In the genomic region with DNA sequence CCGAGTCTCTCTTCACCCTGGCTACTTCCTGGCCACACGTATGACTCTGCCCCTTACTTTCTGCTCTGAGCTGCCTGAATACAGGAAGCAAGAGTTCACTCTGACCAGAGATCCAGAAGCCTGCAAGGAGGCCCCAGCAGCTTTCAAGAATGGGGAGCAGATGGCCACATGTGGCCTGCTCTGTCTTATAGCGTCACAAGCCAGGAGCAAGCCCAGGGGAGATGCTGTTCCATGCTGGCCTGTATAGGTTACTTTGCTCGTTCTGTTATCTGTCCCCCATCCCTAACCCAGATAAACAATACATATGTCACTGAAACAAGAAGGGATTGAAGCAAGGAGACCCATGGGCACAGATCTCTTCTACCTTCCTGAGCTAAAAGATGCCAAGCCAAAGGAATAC, we compare ENCODE assay signal across 1 cellular context.
TF ChIP-seq lines count a peak whose summit lies in the region.

No MANE protein-coding gene starts in this region.

TF ChIP-seq in endothelial cell of umbilical vein, 7 proteins besides CTCF, POLR2A, EP300 and RAD21:
- no peak for TF ChIP-seq EZH2 (IDR thresholded peaks at IDR 0.05; ENCODE audit: borderline replicate concordance, low read depth, low read length, severe bottlenecking)
- no peak for TF ChIP-seq MYC (IDR thresholded peaks at IDR 0.05; ENCODE audit: low read depth, low read length)
- TF ChIP-seq JUN (IDR thresholded peaks at IDR 0.05; ENCODE audit: borderline replicate concordance, insufficient read depth, insufficient read length, low read depth) = no peak
- TF ChIP-seq, protein P1, sequence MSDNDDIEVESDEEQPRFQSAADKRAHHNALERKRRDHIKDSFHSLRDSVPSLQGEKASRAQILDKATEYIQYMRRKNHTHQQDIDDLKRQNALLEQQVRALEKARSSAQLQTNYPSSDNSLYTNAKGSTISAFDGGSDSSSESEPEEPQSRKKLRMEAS (IDR thresholded peaks at IDR 0.05; ENCODE audit: insufficient read depth, insufficient read length) = no peak
- TF ChIP-seq GATA2 (IDR thresholded peaks at IDR 0.05; ENCODE audit: insufficient read depth, insufficient read length, low read depth, low read length) = no peak
- no peak for TF ChIP-seq POLR2AphosphoS5 (IDR thresholded peaks at IDR 0.05; ENCODE audit: insufficient read depth, low read depth, low read length)
- TF ChIP-seq FOS (IDR thresholded peaks at IDR 0.05; ENCODE audit: borderline replicate concordance, insufficient read depth, low read length) = no peak
